12 cellular contexts compared by ENCODE assay signal in genomic region chr2:49261791-49262190, GRCh38.
"Had no signal": no experiment of that assay in that cellular context is flagged by ENCODE, and none has a peak within 500 bp of the region (broad histone marks: within the 10 kb centered on the region; RNA-seq: fewer than 3 reads in every experiment).

No MANE protein-coding gene starts in this region.

- DNase-seq: activated CD4-positive, alpha-beta T cell treated with anti-CD3 and anti-CD28 coated beads for 4 hours; activated CD8-positive, alpha-beta memory T cell treated with anti-CD3 and anti-CD28 coated beads, Interleukin-2, amount 50 U/mL, for 4 hours; activated CD8-positive, alpha-beta T cell treated with anti-CD3 and anti-CD28 coated beads for 36 hours; activated gamma-delta T cell; activated naive CD8-positive, alpha-beta T cell treated with anti-CD3 and anti-CD28 coated beads for 36 hours; activated T-cell treated with anti-CD3 and anti-CD28 coated beads, Interleukin-2, amount 50 U/mL, for 48 hours; amygdala; central memory CD4-positive, alpha-beta T cell; islet precursor cell; pancreas had no signal

- ATAC-seq: activated CD8-positive, alpha-beta T cell treated with anti-CD3 and anti-CD28 coated beads for 36 hours; left lobe of liver; pancreas; sciatic nerve had no signal
